7 cellular contexts compared by ENCODE assay signal in the genomic region with DNA sequence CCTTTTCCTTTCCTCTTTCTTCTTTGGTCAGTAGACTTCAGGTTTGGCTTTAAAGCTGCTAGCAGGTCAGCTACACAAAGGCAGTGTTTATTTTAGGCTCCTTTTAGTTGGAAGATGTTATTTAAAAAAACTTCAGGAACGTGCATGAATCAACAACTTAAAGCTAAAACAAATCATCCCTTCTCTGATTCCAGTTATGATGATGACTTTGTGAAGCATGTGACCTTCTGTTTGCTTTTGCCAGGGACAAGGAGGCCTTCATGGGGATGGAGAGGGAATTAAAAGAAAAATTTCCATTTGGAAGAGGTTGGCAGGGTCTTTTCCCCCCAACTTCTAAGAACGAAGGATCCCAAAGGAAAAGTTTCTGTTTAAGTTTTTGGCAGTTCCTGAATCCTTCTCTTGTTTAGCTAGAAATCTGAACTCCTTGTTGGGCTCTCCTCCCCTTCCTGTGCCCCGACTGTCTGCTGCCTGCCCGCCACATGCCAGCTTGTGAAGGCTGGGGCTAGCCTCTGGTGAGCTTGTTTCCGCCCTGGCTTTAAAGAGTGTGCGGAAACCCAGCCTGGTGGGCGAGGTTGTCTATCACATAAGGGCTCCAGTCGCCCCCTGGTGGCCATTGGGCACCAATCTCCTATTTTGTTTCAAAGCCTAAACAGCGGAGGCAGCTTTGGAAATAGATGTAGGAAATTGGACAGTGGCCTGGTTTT. TPM values are rescaled to one million over a fixed set of nuclear protein-coding genes. Genes with fewer than 3 reads are reported as not detected.
DNase-seq lines count a peak whose midpoint lies in the region; ATAC-seq, FAIRE-seq and TF ChIP-seq lines count a peak whose summit lies in the region.

No MANE protein-coding gene starts in this region.

- H3K36me3 ChIP-seq in SJSA1: peaks cover 79% of the 10 kb centered on the region
- H3K36me3 ChIP-seq in pancreas: no peaks in the 10 kb centered on the region
- H3K36me3 ChIP-seq in thymus (ENCODE audit: control insufficient read depth, insufficient read depth): peaks cover 42% of the 10 kb centered on the region

- ATAC-seq in pancreas: peak; percentile 66 to 93 (median 90)

- H3K27ac ChIP-seq in SJSA1 (no peak overlapping the region), pancreas (no peak overlapping the region), thymus (ENCODE audit: low read depth) (peak overlapping the region; percentile 26)

- DNase-seq in LoVo (ENCODE audit: low spot score): peak; percentile 77
- DNase-seq in SJSA1 (ENCODE audit: low read depth in 1 of 2, low spot score in 2 of 2): peak; percentile 53 to 85
- peak; percentile 94 for DNase-seq in activated gamma-delta T cell treated with Interleukin-2 at 50 U/mL for 16 hours
- DNase-seq in foreskin fibroblast: peak; percentile 76 to 94
- peak in 5 of 6 donors; percentile 67 to 90 (median 78) for DNase-seq in pancreas

- H3K9me3 ChIP-seq in SJSA1 (replicated peaks) (no peaks in the 10 kb centered on the region), pancreas (no peaks in the 10 kb centered on the region), thymus (ENCODE audit: control insufficient read depth) (no peaks in the 10 kb centered on the region)

- FAIRE-seq in pancreas (lab: Jason Lieb, UNC): no peak

- H3K27me3 ChIP-seq in SJSA1 (replicated peaks): no peaks in the 10 kb centered on the region
- no peaks in the 10 kb centered on the region for H3K27me3 ChIP-seq in pancreas
- no peaks in the 10 kb centered on the region for H3K27me3 ChIP-seq in thymus (ENCODE audit: control insufficient read depth, insufficient read depth)

- H3K4me3 ChIP-seq in SJSA1: no peak overlapping the region
- no peak overlapping the region for H3K4me3 ChIP-seq in foreskin fibroblast (ENCODE audit: low read depth in 1 of 2, low read length in 2 of 2)
- H3K4me3 ChIP-seq in pancreas: no peak overlapping the region
- no peak overlapping the region for H3K4me3 ChIP-seq in thymus (ENCODE audit: low read length)

- intact Hi-C loops in pancreas (cut with DNase I): no loop called here

- 11 to 21% methylated on average over 9 of the region's 9 CpGs for WGBS in pancreas, 2 donors
- 20% methylated on average over 9 of the region's 9 CpGs for WGBS in thymus

- peak; percentile 88 for TF ChIP-seq CTCF in GM12873 (IDR thresholded peaks at IDR 0.05; ENCODE audit: insufficient read depth, low read depth, low read length, missing control alignments)
- TF ChIP-seq CTCF in foreskin fibroblast (IDR thresholded peaks at IDR 0.05; ENCODE audit: low read depth, low read length): peak; percentile 89
- TF ChIP-seq CTCF in pancreas (IDR thresholded peaks at IDR 0.05): peak; percentile 66 to 87 (median 82)

- H3K4me1 ChIP-seq in SJSA1 (replicated peaks): no peaks in the 10 kb centered on the region
- peaks cover 0 to 4% (median 0%) of the 10 kb centered on the region in 3 donors for H3K4me1 ChIP-seq in pancreas
- peaks cover 7% of the 10 kb centered on the region for H3K4me1 ChIP-seq in thymus (ENCODE audit: control insufficient read depth, insufficient read depth, low read length)

RNA-seq across cellular contexts. Expression of a gene that starts 9.5 kb away (rescaled TPM):
- total RNA-seq in SJSA1 (2014; rRNA removed; shearing (Covaris generic)): 36.9 and 77.8 TPM in 2 replicates
- 10 to 100 TPM in 1 of 6 donors, 1 to 10 TPM in 5; 3.7 to 14.4 (median 6.1) TPM for total RNA-seq in pancreas
- polyA plus RNA-seq in pancreas (1 to 10 TPM; 6.2 to 9.9 TPM), thymus (15.5 TPM)

RNA-seq across cellular contexts. Expression of a gene that starts 13.9 kb away (rescaled TPM):
- not detected in 2 replicates for total RNA-seq in SJSA1 (2014; rRNA removed; shearing (Covaris generic))
- total RNA-seq in pancreas: under 1 TPM in 1 of 6 donors, not detected in 5; 0.09 TPM
- polyA plus RNA-seq in pancreas: under 1 TPM in 1 of 2 donors, not detected in 1; 0.07 TPM
- 0.09 TPM for polyA plus RNA-seq in thymus
